11 cellular contexts compared by ENCODE assay signal in genomic region chr11:117045196-117045595, GRCh38. TPM values are rescaled to one million over a fixed set of nuclear protein-coding genes. Genes with fewer than 3 reads are reported as not detected.
A peak's percentile ranks its signal among the peaks of the same experiment; 100 is the strongest.
DNase-seq lines count a peak whose midpoint lies in the region; ATAC-seq and TF ChIP-seq lines count a peak whose summit lies in the region.
"Had no signal": no experiment of that assay in that cellular context is flagged by ENCODE, and none has a peak within 500 bp of the region (broad histone marks: within the 10 kb centered on the region; RNA-seq: fewer than 3 reads in every experiment).

No MANE protein-coding gene starts in this region.

- no peak for TF ChIP-seq CTCF in CD14-positive monocyte (IDR thresholded peaks at IDR 0.05)
- no peak for TF ChIP-seq CTCF in nephron (IDR thresholded peaks at IDR 0.05; ENCODE audit: unreplicated experiment in 3 of 3)

- peaks cover 62% of the 10 kb centered on the region for H3K4me1 Mint-ChIP-seq in CD14-positive monocyte
- peaks cover 46% of the 10 kb centered on the region for H3K4me1 Mint-ChIP-seq in nephron

- no peak overlapping the region for H3K4me3 Mint-ChIP-seq in CD14-positive monocyte
- peak overlapping the region; percentile 29 to 38 (median 37) for H3K4me3 Mint-ChIP-seq in nephron

- intact Hi-C loops in CD14-positive monocyte (cut with micrococcal nuclease), result loop anchor here in 1 of 2 donors (5.0 kb wide), 1 partner anchor 37 kb away; no protein-coding TSS in a partner anchor

- no peaks in the 10 kb centered on the region for H3K27me3 ChIP-seq in esophagus (ENCODE audit: control insufficient read depth in 1 of 2, insufficient read depth in 2 of 2, low read length in 2 of 2)
- H3K27me3 ChIP-seq: SJSA1 had no signal

- WGBS in esophagus, 2 donors, result 31 to 38% methylated on average over 5 of the region's 5 CpGs

- no peaks in the 10 kb centered on the region for H3K9me3 ChIP-seq in esophagus (ENCODE audit: control insufficient read depth in 2 of 2, insufficient read depth in 1 of 2, low read depth in 1 of 2, low read length in 1 of 2)
- H3K9me3 ChIP-seq: SJSA1 had no signal

- peak overlapping the region in 4 of 7 donors; percentile 7 to 51 (median 13) for H3K27ac Mint-ChIP-seq in CD14-positive monocyte
- H3K27ac Mint-ChIP-seq in nephron, result peak overlapping the region; percentile 73 to 89 (median 82)

- H3K27ac ChIP-seq in esophagus (ENCODE audit: low read depth in 2 of 2, low read length in 1 of 2), result peak overlapping the region; percentile 72 to 73
- H3K27ac ChIP-seq: SJSA1 had no signal

- H3K4me1 ChIP-seq in esophagus (ENCODE audit: control insufficient read depth in 2 of 2, insufficient read depth in 2 of 2, low read length in 1 of 2), result peaks cover 2 to 4% of the 10 kb centered on the region in 2 donors
- H3K4me1 ChIP-seq: SJSA1 had no signal

- DNase-seq in CD14-positive monocyte (ENCODE audit: low spot score), result no peak
- peak; percentile 15 for DNase-seq in NCI-H2029 (lab: John Stamatoyannopoulos, UW)
- DNase-seq in activated naive CD4-positive, alpha-beta T cell (lab: John Stamatoyannopoulos, UW), result no peak
- DNase-seq in putamen (ENCODE audit: low spot score), result no peak
- DNase-seq: KG1 had no signal

- peak overlapping the region in 1 of 2 donors; percentile 9 for H3K4me3 ChIP-seq in esophagus (ENCODE audit: low read depth in 1 of 2, low read length in 2 of 2)
- H3K4me3 ChIP-seq: SJSA1 had no signal

- peaks cover 4 to 6% of the 10 kb centered on the region in 2 donors for H3K36me3 Mint-ChIP-seq in CD14-positive monocyte
- H3K36me3 Mint-ChIP-seq in nephron (ENCODE audit: low read depth), result no peaks in the 10 kb centered on the region

- peaks cover 0 to 2% (median 0%) of the 10 kb centered on the region in 3 donors for H3K27me3 Mint-ChIP-seq in CD14-positive monocyte (ENCODE audit: low read depth in 3 of 3)
- no peaks in the 10 kb centered on the region for H3K27me3 Mint-ChIP-seq in nephron (ENCODE audit: low read depth)

- no peaks in the 10 kb centered on the region for H3K36me3 ChIP-seq in esophagus (ENCODE audit: control insufficient read depth in 2 of 2, insufficient read depth in 2 of 2, low read length in 1 of 2)
- H3K36me3 ChIP-seq: SJSA1 had no signal

- ATAC-seq in GM18511 (IDR thresholded peaks at IDR 0.05; ENCODE audit: unreplicated experiment), result no peak
- no peak for ATAC-seq in GM19023 (IDR thresholded peaks at IDR 0.05; ENCODE audit: unreplicated experiment)

- H3K9me3 Mint-ChIP-seq in CD14-positive monocyte (no peaks in the 10 kb centered on the region), nephron (no peaks in the 10 kb centered on the region)
- H3K9me3 Mint-ChIP-seq: activated naive CD4-positive, alpha-beta T cell treated with anti-CD3 and anti-CD28 coated beads, Interleukin-2, amount 50 U/mL, for 72 hours had no signal

RNA-seq across cellular contexts. Expression of gene SIK3, which starts 53.0 kb away (rescaled TPM):
- polyA plus RNA-seq in CD14-positive monocyte, result 10 to 100 TPM; 18.3 to 20.0 TPM
- polyA plus RNA-seq in esophagus, result 1 to 10 TPM; 6.4 to 7.0 TPM

Comparison
In these comparisons a context has a peak if more than half of its experiments do, and no peak if none do; other contexts are left out.
1. H3K4me3 Mint-ChIP-seq: peak in nephron (3 of 3); none in CD14-positive monocyte (0 of 2).